16 cellular contexts compared by ENCODE assay signal in the genomic region with DNA sequence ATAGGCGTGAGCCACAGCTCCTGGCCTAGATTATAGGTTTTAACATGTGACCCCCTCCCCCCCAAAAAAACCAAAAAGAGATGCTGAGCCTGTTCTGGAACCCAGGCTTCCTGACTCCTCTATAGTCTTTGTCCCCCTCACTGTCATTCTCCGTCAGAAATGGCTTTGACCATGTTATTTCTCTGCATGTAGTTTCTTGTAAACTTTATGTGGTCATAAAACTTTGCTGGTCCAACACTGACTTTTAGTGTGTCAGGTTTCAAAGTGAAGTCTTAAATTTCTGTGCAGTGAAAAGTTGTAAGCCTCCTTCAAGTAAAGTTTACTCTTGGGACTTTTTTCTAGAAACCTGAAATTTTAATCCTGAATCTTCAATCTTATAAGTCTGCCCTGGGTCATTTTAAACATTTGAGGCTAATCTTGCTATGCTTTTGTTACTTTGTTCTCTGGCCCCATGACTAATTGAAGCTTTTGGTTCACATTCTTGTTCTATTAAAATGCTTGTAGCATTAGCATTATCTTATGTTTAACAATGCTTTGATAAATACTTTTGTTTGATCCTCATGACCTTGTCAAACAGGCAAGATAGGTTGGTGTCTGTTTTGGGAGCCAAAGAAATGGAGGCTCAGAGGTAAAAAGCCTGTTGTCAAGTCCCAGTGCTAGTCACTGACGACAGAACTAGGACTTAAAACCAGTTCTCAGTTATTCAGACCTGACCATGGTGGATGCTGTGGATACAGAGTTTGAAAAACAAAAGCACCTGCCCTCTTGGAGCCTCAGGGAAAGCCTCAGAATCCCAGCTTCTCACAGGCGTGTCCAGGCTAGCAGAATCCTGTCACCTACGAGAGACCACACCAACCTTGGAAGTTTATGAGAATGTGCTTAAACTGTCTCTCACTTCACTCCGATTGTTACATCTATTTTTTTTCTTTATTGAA.
DNase-seq lines count a peak whose midpoint lies in the region; ATAC-seq and TF ChIP-seq lines count a peak whose summit lies in the region.
"Had no signal": no experiment of that assay in that cellular context is flagged by ENCODE, and none has a peak within 500 bp of the region (broad histone marks: within the 10 kb centered on the region; RNA-seq: fewer than 3 reads in every experiment).

No MANE protein-coding gene starts in this region.

- no peak for ATAC-seq in stimulated activated naive CD8-positive, alpha-beta T cell treated with anti-CD3 and anti-CD28 coated beads, Interleukin-15, Interleukin-2, amounts not matched to agents 100 U/mL and 50 U/mL, for 24 hours
- ATAC-seq in aorta (ENCODE audit: low FRiP score), result no peak
- ATAC-seq: activated naive CD8-positive, alpha-beta T cell treated with anti-CD3 and anti-CD28 coated beads, Interleukin-2, amount 50 U/mL, for 24 hours; GM12878 had no signal

- H3K9me3 Mint-ChIP-seq in Caco-2 (ENCODE audit: unreplicated experiment) (no peaks in the 10 kb centered on the region), MCF 10A (ENCODE audit: unreplicated experiment) (no peaks in the 10 kb centered on the region), glutamatergic neuron (ENCODE audit: unreplicated experiment) (no peaks in the 10 kb centered on the region)
- H3K9me3 Mint-ChIP-seq: activated CD4-positive, alpha-beta memory T cell treated with anti-CD3 and anti-CD28 coated beads, Interleukin-2, amount 10 ng/mL, durations not matched to agents 7 days and 5 days; activated naive CD8-positive, alpha-beta T cell treated with anti-CD3 and anti-CD28 coated beads, Interleukin-2, amount 50 U/mL, for 24 hours; central memory CD8-positive, alpha-beta T cell had no signal

- POLR2A ChIA-PET in Caco-2 (lab: Charles Lee), result interaction anchor here (0.5 kb wide), 1 partner anchor 14 kb away, joined by 3 read pairs; no protein-coding TSS in a partner anchor
- POLR2A ChIA-PET in MCF 10A (lab: Yijun Ruan, JAX), result interaction anchor here (0.6 to 1.6 kb wide), 9 partner anchors 12 to 186 kb away, joined by 3 to 4 read pairs (median 4); a partner anchor contains a TSS

- no peak overlapping the region for H3K23ac ChIP-seq in mesendoderm (ENCODE audit: low read length)

- H3K4me3 Mint-ChIP-seq in Caco-2 (ENCODE audit: unreplicated experiment), result no peak overlapping the region
- no peak overlapping the region for H3K4me3 Mint-ChIP-seq in MCF 10A (ENCODE audit: unreplicated experiment)
- H3K4me3 Mint-ChIP-seq in glutamatergic neuron (ENCODE audit: unreplicated experiment), result no peak overlapping the region
- H3K4me3 Mint-ChIP-seq: activated CD4-positive, alpha-beta memory T cell treated with anti-CD3 and anti-CD28 coated beads, Interleukin-2, amount 10 ng/mL, durations not matched to agents 7 days and 5 days; activated naive CD8-positive, alpha-beta T cell treated with anti-CD3 and anti-CD28 coated beads, Interleukin-2, amount 50 U/mL, for 24 hours; central memory CD8-positive, alpha-beta T cell had no signal

- H3K4me3 ChIP-seq in Caco-2 (ENCODE audit: low read depth, low read length), result no peak overlapping the region
- H3K4me3 ChIP-seq in HUES64 (ENCODE audit: low read length), result no peak overlapping the region
- no peak overlapping the region for H3K4me3 ChIP-seq in mesendoderm (ENCODE audit: low read length)
- no peak overlapping the region for H3K4me3 ChIP-seq in aorta (ENCODE audit: low read length in 2 of 2)
- H3K4me3 ChIP-seq: GM12878, right atrium auricular region had no signal

- H3K27ac ChIP-seq in HUES64 (ENCODE audit: low read depth, low read length) (peak overlapping the region; percentile 28; the same call in 1 of the 2 replicates), mesendoderm (ENCODE audit: low read depth, low read length) (peak overlapping the region; percentile 17), aorta (ENCODE audit: low read depth in 1 of 2, low read length in 2 of 2) (no peak overlapping the region)
- H3K27ac ChIP-seq: right atrium auricular region had no signal

- no peaks in the 10 kb centered on the region for H3K79me1 ChIP-seq in mesendoderm (ENCODE audit: low read length)

- H3K36me3 ChIP-seq in Caco-2 (ENCODE audit: control insufficient read depth, insufficient read depth, low read length), result no peaks in the 10 kb centered on the region
- peaks cover 15% of the 10 kb centered on the region for H3K36me3 ChIP-seq in HUES64 (ENCODE audit: insufficient read depth, low read length)
- H3K36me3 ChIP-seq in mesendoderm (ENCODE audit: control insufficient read depth, insufficient read depth, low read length), result no peaks in the 10 kb centered on the region
- peaks cover 5% of the 10 kb centered on the region in 2 donors for H3K36me3 ChIP-seq in aorta (ENCODE audit: control insufficient read depth in 1 of 2, insufficient read depth in 2 of 2, low read length in 1 of 2)

- peak overlapping the region; percentile 17 for H3K27ac Mint-ChIP-seq in Caco-2 (ENCODE audit: unreplicated experiment)
- no peak overlapping the region for H3K27ac Mint-ChIP-seq in MCF 10A (ENCODE audit: low read depth, unreplicated experiment)
- H3K27ac Mint-ChIP-seq in glutamatergic neuron (ENCODE audit: unreplicated experiment), result no peak overlapping the region
- H3K27ac Mint-ChIP-seq: activated CD4-positive, alpha-beta memory T cell treated with anti-CD3 and anti-CD28 coated beads, Interleukin-2, amount 10 ng/mL, durations not matched to agents 7 days and 5 days had no signal

- no peak overlapping the region for H3K56ac ChIP-seq in mesendoderm (ENCODE audit: low read length)

- no peak overlapping the region for H2BK5ac ChIP-seq in mesendoderm (ENCODE audit: low read length)

- intact Hi-C loops in Caco-2 (cut with micrococcal nuclease; ENCODE audit: unreplicated experiment) (no loop called here), MCF 10A (cut with micrococcal nuclease) (no loop called here), aorta (cut with DNase I) (no loop called here)

- H3K79me2 ChIP-seq in mesendoderm (ENCODE audit: control insufficient read depth, insufficient read depth, low read length), result no peaks in the 10 kb centered on the region

- H3K4ac ChIP-seq in mesendoderm (ENCODE audit: low read depth, low read length), result no peak overlapping the region

- H4K8ac ChIP-seq in mesendoderm (ENCODE audit: low read depth, low read length), result no peak overlapping the region

- no peak overlapping the region for H2BK120ac ChIP-seq in mesendoderm (ENCODE audit: low read depth, low read length)

- H3K27me3 Mint-ChIP-seq in Caco-2 (ENCODE audit: insufficient read depth, unreplicated experiment) (no peaks in the 10 kb centered on the region), MCF 10A (ENCODE audit: insufficient read depth, unreplicated experiment) (no peaks in the 10 kb centered on the region), glutamatergic neuron (ENCODE audit: unreplicated experiment) (no peaks in the 10 kb centered on the region)
- H3K27me3 Mint-ChIP-seq: activated CD4-positive, alpha-beta memory T cell treated with anti-CD3 and anti-CD28 coated beads, Interleukin-2, amount 10 ng/mL, durations not matched to agents 7 days and 5 days; activated naive CD8-positive, alpha-beta T cell treated with anti-CD3 and anti-CD28 coated beads, Interleukin-2, amount 50 U/mL, for 24 hours; central memory CD8-positive, alpha-beta T cell had no signal

- TF ChIP-seq CTCF in Caco-2 (IDR thresholded peaks at IDR 0.05; ENCODE audit: insufficient read depth in 1 of 2, low read depth in 1 of 2, low read length in 1 of 2, severe bottlenecking in 1 of 2, unreplicated experiment in 1 of 2) (no peak), MCF 10A (IDR thresholded peaks at IDR 0.05; ENCODE audit: unreplicated experiment) (no peak), glutamatergic neuron (IDR thresholded peaks at IDR 0.05; ENCODE audit: partially characterized antibody, unreplicated experiment) (no peak)

- H4K5ac ChIP-seq in mesendoderm (ENCODE audit: low read length), result no peak overlapping the region

- H3K4me2 ChIP-seq in mesendoderm (ENCODE audit: low read length), result no peak overlapping the region

- CTCF ChIA-PET in Caco-2 (lab: Charles Lee), result no interaction called here
- CTCF ChIA-PET in MCF 10A (lab: Yijun Ruan, JAX), result interaction anchor here (0.6 to 2.6 kb wide), 6 partner anchors 12 to 388 kb away, joined by 3 to 11 read pairs (median 4); no protein-coding TSS in a partner anchor

- BruUV-seq in Caco-2 (replicated peaks; lab: Mats Ljungman, UMichigan) (no TSS peak), MCF 10A (replicated peaks; lab: Mats Ljungman, UMichigan) (no TSS peak)

- no peak overlapping the region for H3K18ac ChIP-seq in mesendoderm (ENCODE audit: low read length)

- H3K9me3 ChIP-seq in Caco-2 (no peaks in the 10 kb centered on the region), HUES64 (ENCODE audit: insufficient read depth, low read depth, low read length) (no peaks in the 10 kb centered on the region), aorta (ENCODE audit: control insufficient read depth, low read length) (no peaks in the 10 kb centered on the region)
- H3K9me3 ChIP-seq: right atrium auricular region had no signal

- H3K36me3 Mint-ChIP-seq in Caco-2 (ENCODE audit: insufficient read depth, unreplicated experiment) (peaks cover 19% of the 10 kb centered on the region), MCF 10A (ENCODE audit: insufficient read depth, unreplicated experiment) (peaks cover 26% of the 10 kb centered on the region), glutamatergic neuron (ENCODE audit: unreplicated experiment) (no peaks in the 10 kb centered on the region)

- no peak overlapping the region for H3K9ac ChIP-seq in HUES64 (ENCODE audit: low read depth, low read length)
- no peak overlapping the region for H3K9ac ChIP-seq in mesendoderm (ENCODE audit: low read length)

- H3K27me3 ChIP-seq in Caco-2 (replicated peaks; ENCODE audit: control insufficient read depth, insufficient read depth, low read length), result no peaks in the 10 kb centered on the region
- H3K27me3 ChIP-seq in HUES64 (ENCODE audit: insufficient read depth, low read length), result no peaks in the 10 kb centered on the region
- no peaks in the 10 kb centered on the region for H3K27me3 ChIP-seq in mesendoderm (ENCODE audit: insufficient read depth, low read length, poor library complexity)
- no peaks in the 10 kb centered on the region for H3K27me3 ChIP-seq in aorta (ENCODE audit: control insufficient read depth in 1 of 2, insufficient read depth in 2 of 2, low read length in 1 of 2)
- H3K27me3 ChIP-seq: right atrium auricular region had no signal

- DNase-seq in Caco-2 (peak; percentile 34 to 46), MCF 10A (ENCODE audit: unreplicated experiment) (peak; percentile 45), mesendoderm (no peak), glutamatergic neuron (no peak), aorta (no peak), NCI-H748 (lab: John Stamatoyannopoulos, UW; ENCODE audit: unreplicated experiment) (no peak)
- no peak for DNase-seq in stimulated activated naive CD8-positive, alpha-beta T cell treated with anti-CD3 and anti-CD28 coated beads, Interleukin-15, Interleukin-2, amounts not matched to agents 100 U/mL and 50 U/mL, for 24 hours
- DNase-seq: activated CD4-positive, alpha-beta memory T cell treated with anti-CD3 and anti-CD28 coated beads, Interleukin-2, amount 10 ng/mL, durations not matched to agents 7 days and 5 days; activated naive CD8-positive, alpha-beta T cell treated with anti-CD3 and anti-CD28 coated beads, Interleukin-2, amount 50 U/mL, for 24 hours; activated T-cell treated with anti-CD3 and anti-CD28 coated beads, Interleukin-2, amount 50 U/mL, for 48 hours; NCI-H2081 treated with DMSO at 0.1 percent for 48 hours; NCI-H774 had no signal

- H3K4me1 Mint-ChIP-seq in Caco-2 (ENCODE audit: low read depth, unreplicated experiment) (peaks cover 34% of the 10 kb centered on the region), MCF 10A (ENCODE audit: insufficient read depth, unreplicated experiment) (peaks cover 31% of the 10 kb centered on the region), glutamatergic neuron (ENCODE audit: low read depth, unreplicated experiment) (no peaks in the 10 kb centered on the region)

- H2AK5ac ChIP-seq in mesendoderm (ENCODE audit: low read length), result no peak overlapping the region

- H3K4me1 ChIP-seq in Caco-2 (peaks cover 32% of the 10 kb centered on the region), HUES64 (ENCODE audit: insufficient read depth, low read length) (peaks cover 23% of the 10 kb centered on the region), mesendoderm (ENCODE audit: control insufficient read depth, low read depth, low read length) (peaks cover 2% of the 10 kb centered on the region), aorta (ENCODE audit: control insufficient read depth in 1 of 2, insufficient read depth in 2 of 2, low read length in 2 of 2) (no peaks in the 10 kb centered on the region)

- H2BK15ac ChIP-seq in mesendoderm (replicated peaks; ENCODE audit: low read depth), result no peak overlapping the region

- WGBS in HUES64, result 86% methylated on average over 6 of the region's 6 CpGs
- WGBS in mesendoderm (ENCODE audit: extremely low coverage, insufficient coverage, low lambda C conversion rate), result no CpG with 5 or more reads among the region's 6 CpGs
- 83 to 86% methylated on average over 6 of the region's 6 CpGs for WGBS in aorta, 2 donors

Comparison
In these comparisons a context has a peak if more than half of its experiments do, and no peak if none do; other contexts are left out.
1. DNase-seq: peak in Caco-2 (2 of 2) and MCF 10A (single experiment); none in mesendoderm (single experiment), stimulated activated naive CD8-positive, alpha-beta T cell treated with anti-CD3 and anti-CD28 coated beads, Interleukin-15, Interleukin-2, amounts not matched to agents 100 U/mL and 50 U/mL, for 24 hours (single experiment), glutamatergic neuron (single experiment), aorta (0 of 2) and NCI-H748 (single experiment).
2. H3K27ac ChIP-seq: peak in HUES64 (single experiment) and mesendoderm (single experiment); none in aorta (0 of 2).